In genomic region chr3:115464036-115464435, GRCh38 we compare ENCODE assay signal across 9 cellular contexts.
"Had no signal": no experiment of that assay in that cellular context is flagged by ENCODE, and none has a peak within 500 bp of the region (broad histone marks: within the 10 kb centered on the region; RNA-seq: fewer than 3 reads in every experiment).

No MANE protein-coding gene starts in this region.

- H3K4me2 ChIP-seq: GM23338, KMS-11 had no signal

- H3K27ac Mint-ChIP-seq: GM23338, H9 had no signal

- H3K9ac ChIP-seq: KMS-11 had no signal

- FAIRE-seq: H1, H54, HTR-8/SVneo had no signal

- H3K4me3 ChIP-seq: GM23338 had no signal

- ATAC-seq: GM23338 had no signal

- DNase-seq: H9, HCEC 1CT, Karpas-422, KBM-7 had no signal

- H2AFZ ChIP-seq: GM23338 had no signal

- H3K27ac ChIP-seq: KMS-11 had no signal

- H3K4me3 Mint-ChIP-seq: GM23338, H9 had no signal
